ENCODE assay signal across 27 cellular contexts in the genomic region with DNA sequence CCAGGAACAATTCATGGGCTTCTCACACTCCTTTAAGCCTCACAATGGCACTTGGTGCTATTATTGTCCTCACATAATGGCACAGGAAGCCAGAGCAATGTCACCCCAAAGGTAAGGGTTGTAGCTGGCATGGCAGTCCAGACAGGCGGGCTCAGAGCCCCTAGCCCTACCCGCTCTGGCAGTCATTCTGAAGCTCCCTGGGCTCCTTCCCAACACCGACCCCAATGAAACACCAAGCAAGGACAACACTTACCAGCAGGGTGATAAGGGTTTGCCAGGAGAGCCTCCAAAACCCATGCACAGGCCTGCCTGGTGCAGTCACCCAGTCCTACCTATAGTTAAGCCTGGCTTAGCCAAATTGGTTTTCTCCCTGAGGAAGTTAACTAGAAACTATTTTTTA. TPM values are rescaled to one million over a fixed set of nuclear protein-coding genes. Genes with fewer than 3 reads are reported as not detected.
A peak's percentile ranks its signal among the peaks of the same experiment; 100 is the strongest.
DNase-seq lines count a peak whose midpoint lies in the region; ATAC-seq and TF ChIP-seq lines count a peak whose summit lies in the region.
"Had no signal": no experiment of that assay in that cellular context is flagged by ENCODE, and none has a peak within 500 bp of the region (broad histone marks: within the 10 kb centered on the region; RNA-seq: fewer than 3 reads in every experiment).

No MANE protein-coding gene starts in this region.

- H3K79me2 ChIP-seq in SK-N-SH (ENCODE audit: insufficient read depth) (peaks cover 4% of the 10 kb centered on the region; the same call in 1 of the 2 replicates), hepatocyte (peaks cover 19% of the 10 kb centered on the region)

- no peak for TF ChIP-seq CTCF in SK-N-SH (IDR thresholded peaks at IDR 0.05)
- TF ChIP-seq CTCF in hepatocyte (IDR thresholded peaks at IDR 0.05; ENCODE audit: poor library complexity), result no peak
- TF ChIP-seq CTCF in vagina (IDR thresholded peaks at IDR 0.05), result no peak
- TF ChIP-seq CTCF in testis (IDR thresholded peaks at IDR 0.05), result no peak

- POLR2A ChIA-PET in SK-N-SH (lab: Yijun Ruan, JAX), result no interaction called here

- no peak overlapping the region for H3K27ac ChIP-seq in SK-N-SH (ENCODE audit: low read depth in 2 of 2, low read length in 1 of 2)
- peak overlapping the region; percentile 85 to 89 for H3K27ac ChIP-seq in esophagus (ENCODE audit: low read depth in 2 of 2, low read length in 1 of 2)
- peak overlapping the region; percentile 92 for H3K27ac ChIP-seq in hepatocyte
- peak overlapping the region; percentile 66 for H3K27ac ChIP-seq in vagina
- H3K27ac ChIP-seq in testis, result no peak overlapping the region
- H3K27ac ChIP-seq: sigmoid colon had no signal

- H3K27me3 ChIP-seq in SK-N-SH (ENCODE audit: insufficient read depth) (no peaks in the 10 kb centered on the region), esophagus (ENCODE audit: control insufficient read depth in 1 of 2, insufficient read depth in 2 of 2, low read length in 2 of 2) (no peaks in the 10 kb centered on the region), hepatocyte (no peaks in the 10 kb centered on the region), vagina (no peaks in the 10 kb centered on the region), testis (no peaks in the 10 kb centered on the region)
- H3K27me3 ChIP-seq: sigmoid colon had no signal

- H3K9me3 ChIP-seq in SK-N-SH (no peaks in the 10 kb centered on the region), esophagus (ENCODE audit: control insufficient read depth in 2 of 2, insufficient read depth in 1 of 2, low read depth in 1 of 2, low read length in 1 of 2) (no peaks in the 10 kb centered on the region), hepatocyte (ENCODE audit: low read depth) (no peaks in the 10 kb centered on the region), vagina (no peaks in the 10 kb centered on the region), testis (no peaks in the 10 kb centered on the region)
- H3K9me3 ChIP-seq: sigmoid colon had no signal

- DNase-seq in SK-N-SH (no peak), hepatocyte (ENCODE audit: low spot score) (no peak), vagina (ENCODE audit: extremely low spot score in 2 of 2) (no peak), testis (no peak)
- DNase-seq in stimulated activated CD4-positive, alpha-beta T cell treated with anti-CD3 and anti-CD28 coated beads, Interleukin-2, amount 100 ng/mL, for 48 hours, result no peak
- DNase-seq: activated effector memory CD4-positive, alpha-beta T cell treated with anti-CD3 and anti-CD28 coated beads, Interleukin-2, amount 50 U/mL, for 16 hours; activated naive CD8-positive, alpha-beta T cell treated with anti-CD3 and anti-CD28 coated beads for 36 hours; activated T-cell treated with anti-CD3 and anti-CD28 coated beads, Interleukin-2, amount 50 U/mL, for 24 hours; caudate nucleus; CD4-positive, alpha-beta T cell; EL; HCEC 1CT; naive B cell; NCI-H1436; NCI-H2081 treated with DMSO at 0.1 percent for 48 hours; NCI-H446; NCI-H748 treated with DMSO at 0.1 percent for 48 hours; posterior cingulate gyrus; sigmoid colon; substantia nigra had no signal

- TF ChIP-seq POLR2A in vagina (IDR thresholded peaks at IDR 0.05) (no peak), testis (IDR thresholded peaks at IDR 0.05) (no peak)

- TF ChIP-seq RAD21 in SK-N-SH (IDR thresholded peaks at IDR 0.05; ENCODE audit: low read length), result no peak

- no peak overlapping the region for H3K4me2 ChIP-seq in SK-N-SH
- H3K4me2 ChIP-seq in hepatocyte, result no peak overlapping the region

- intact Hi-C loops in vagina (cut with DNase I), result no loop called here
- intact Hi-C loops in testis (cut with DNase I; ENCODE audit: low total_unique reads), result no loop called here

- TF ChIP-seq EP300 in SK-N-SH (IDR thresholded peaks at IDR 0.05; ENCODE audit: borderline replicate concordance in 1 of 2, low read depth in 1 of 2, low read length in 1 of 2), result no peak

- H2AFZ ChIP-seq in SK-N-SH (ENCODE audit: low read depth), result no peak overlapping the region
- no peak overlapping the region for H2AFZ ChIP-seq in hepatocyte

- peaks cover 16 to 34% of the 10 kb centered on the region in 2 experiments for H3K36me3 ChIP-seq in SK-N-SH (replicated peaks in 1 of 2; ENCODE audit: control insufficient read depth in 1 of 2, insufficient read depth in 2 of 2, low read length in 1 of 2)
- peaks cover under 1 to 18% of the 10 kb centered on the region in 2 donors for H3K36me3 ChIP-seq in esophagus (ENCODE audit: control insufficient read depth in 2 of 2, insufficient read depth in 2 of 2, low read length in 1 of 2)
- H3K36me3 ChIP-seq in hepatocyte (replicated peaks; ENCODE audit: insufficient read depth, low read depth), result no peaks in the 10 kb centered on the region
- H3K36me3 ChIP-seq in vagina, result peaks cover 0 to 36% of the 10 kb centered on the region in 2 donors
- H3K36me3 ChIP-seq in testis (ENCODE audit: low read depth, missing control alignments), result no peaks in the 10 kb centered on the region

- H3F3A ChIP-seq in SK-N-SH (replicated peaks; ENCODE audit: insufficient read depth), result peaks cover 3% of the 10 kb centered on the region

- ATAC-seq in SK-N-SH treated with all-trans-retinoic acid at 6 μM for 48 hours, result 0 out of 3 replicates have a peak, but pooled peaks have one; percentile 16
- no peak for ATAC-seq in GM19455 (IDR thresholded peaks at IDR 0.05; ENCODE audit: unreplicated experiment)
- ATAC-seq: esophagus mucosa; GM12878; HepG2; stimulated activated memory B cell treated with anti-CD40 and anti-IgM and Interleukin-4, amounts not matched to agents 10 μg/mL and 1 μg/mL and 100 μg/mL, for 72 hours had no signal

- WGBS in SK-N-SH (ENCODE audit: low lambda C conversion rate), result 100% methylated on average over 3 of the region's 3 CpGs
- WGBS in esophagus, 2 donors, result 80 to 83% methylated on average over 3 of the region's 3 CpGs
- 99% methylated on average over 3 of the region's 3 CpGs for WGBS in hepatocyte (ENCODE audit: low lambda C conversion rate, missing lambda C conversion rate)
- WGBS in testis, 2 donors, result 67 to 85% methylated on average over 1 to 3 of the region's 3 CpGs

- H3K9me2 ChIP-seq in SK-N-SH (no peaks in the 10 kb centered on the region), hepatocyte (replicated peaks; ENCODE audit: insufficient read depth) (no peaks in the 10 kb centered on the region)

- peaks cover 3% of the 10 kb centered on the region; the same call in 1 of the 2 replicates for H4K20me1 ChIP-seq in SK-N-SH (ENCODE audit: insufficient read depth)
- no peaks in the 10 kb centered on the region for H4K20me1 ChIP-seq in hepatocyte (ENCODE audit: insufficient read depth, poor library complexity, severe bottlenecking)

- H3K4me3 ChIP-seq in SK-N-SH (ENCODE audit: low read depth in 2 of 2, low read length in 1 of 2), result no peak overlapping the region
- no peak overlapping the region for H3K4me3 ChIP-seq in esophagus (ENCODE audit: low read depth in 1 of 2, low read length in 2 of 2)
- no peak overlapping the region for H3K4me3 ChIP-seq in hepatocyte
- no peak overlapping the region for H3K4me3 ChIP-seq in vagina
- H3K4me3 ChIP-seq in testis, result no peak overlapping the region
- H3K4me3 ChIP-seq: GM12878 had no signal

- CTCF ChIA-PET in SK-N-SH (lab: Yijun Ruan, JAX), result interaction anchor here (0.9 to 1.2 kb wide), 2 partner anchors 24 to 47 kb away, joined by 3 read pairs; no protein-coding TSS in a partner anchor

- H3K4me1 ChIP-seq in SK-N-SH (ENCODE audit: control insufficient read depth in 1 of 2, insufficient read depth in 2 of 2, low read depth in 1 of 2, low read length in 1 of 2) (peaks cover 0 to 25% of the 10 kb centered on the region in 2 experiments; a peak in 1 of 4 replicates), esophagus (ENCODE audit: control insufficient read depth in 2 of 2, insufficient read depth in 2 of 2, low read length in 1 of 2) (peaks cover 7 to 26% of the 10 kb centered on the region in 2 donors), hepatocyte (ENCODE audit: insufficient read depth) (peaks cover 34% of the 10 kb centered on the region), vagina (peaks cover 77% of the 10 kb centered on the region), testis (no peaks in the 10 kb centered on the region)

- H3K9ac ChIP-seq in SK-N-SH, result no peak overlapping the region

TF ChIP-seq in SK-N-SH treated with all-trans-retinoic acid at 6 μM for 48 hours, 23 proteins besides CTCF, POLR2A, EP300 and RAD21 (continues in another document):
- no peak for TF ChIP-seq POU6F1 (CRISPR knock-in tag; IDR thresholded peaks at IDR 0.05; ENCODE audit: borderline replicate concordance, low read depth)
- TF ChIP-seq ZNF70 (CRISPR knock-in tag; IDR thresholded peaks at IDR 0.05), result no peak

TF ChIP-seq in SK-N-SH, 30 proteins besides CTCF, POLR2A, EP300 and RAD21 (continues in another document):
- TF ChIP-seq RCOR1 (IDR thresholded peaks at IDR 0.05; ENCODE audit: low read length), result no peak
- TF ChIP-seq ELF1 (IDR thresholded peaks at IDR 0.05), result no peak
- TF ChIP-seq FOSL2 (IDR thresholded peaks at IDR 0.05; ENCODE audit: borderline replicate concordance, low read depth), result no peak
- TF ChIP-seq NFIC (IDR thresholded peaks at IDR 0.05; ENCODE audit: borderline replicate concordance), result no peak
- no peak for TF ChIP-seq GABPA (IDR thresholded peaks at IDR 0.05; ENCODE audit: low read depth)
- no peak for TF ChIP-seq FOXM1 (IDR thresholded peaks at IDR 0.05; ENCODE audit: low read depth)
- TF ChIP-seq PBX3 (IDR thresholded peaks at IDR 0.05), result no peak
- no peak for TF ChIP-seq USF1 (IDR thresholded peaks at IDR 0.05; ENCODE audit: borderline replicate concordance, low read depth)

RNA-seq across cellular contexts. Expression of gene MAX, which starts 30.8 kb away (rescaled TPM):
- 96.2 and 103 TPM in 2 replicates for polyA plus RNA-seq in SK-N-SH (2012; rRNA removed)
- polyA plus RNA-seq in SK-N-SH (2012; cell fraction: cytosol; rRNA removed), result 80.6 and 81.0 TPM in 2 replicates
- 54.8 and 68.4 TPM in 2 replicates for polyA plus RNA-seq in SK-N-SH (2012; cell fraction: nucleus; rRNA removed)
- polyA plus RNA-seq in esophagus, result 10 to 100 TPM; 52.2 to 66.8 TPM
- total RNA-seq in hepatocyte, result 53.5 and 54.3 TPM in 2 replicates
- polyA plus RNA-seq in hepatocyte, result 70.5 and 86.5 TPM in 2 replicates
- total RNA-seq in vagina, result 71.7 TPM
- total RNA-seq in testis, result 10 to 100 TPM; 53.1 to 56.4 TPM
- polyA plus RNA-seq in testis (ENCODE audit: insufficient read depth, low read depth, low replicate concordance), result 56.7 TPM

Comparison
In these comparisons a context has a peak if more than half of its experiments do, and no peak if none do; other contexts are left out.
1. H3K27ac ChIP-seq: peak in esophagus (2 of 2), hepatocyte (single experiment) and vagina (single experiment); none in SK-N-SH (0 of 2) and testis (0 of 2).